20 cellular contexts compared by ENCODE assay signal in the genomic region with DNA sequence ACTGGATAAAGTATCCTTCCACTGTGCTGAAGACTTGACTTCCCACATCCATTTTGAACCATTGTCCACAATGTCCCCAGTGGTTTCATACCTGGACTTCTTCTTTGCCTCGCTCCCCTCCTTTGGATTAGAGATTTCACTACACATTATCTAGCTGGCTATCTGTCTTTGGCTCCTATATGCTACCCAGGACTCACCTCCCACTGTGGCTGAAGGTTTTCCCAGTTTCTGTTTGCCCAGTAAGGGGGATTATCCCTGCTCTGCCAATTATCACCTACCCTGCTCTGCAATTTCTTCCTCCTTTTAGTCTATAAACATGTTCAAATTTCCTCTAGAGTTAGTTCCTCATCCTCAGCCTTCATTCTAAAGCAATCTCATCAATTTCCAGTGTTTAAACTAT. TPM values are rescaled to one million over a fixed set of nuclear protein-coding genes. Genes with fewer than 3 reads are reported as not detected.
A peak's percentile ranks its signal among the peaks of the same experiment; 100 is the strongest.
DNase-seq lines count a peak whose midpoint lies in the region; ATAC-seq and TF ChIP-seq lines count a peak whose summit lies in the region.
"Had no signal": no experiment of that assay in that cellular context is flagged by ENCODE, and none has a peak within 500 bp of the region (broad histone marks: within the 10 kb centered on the region; RNA-seq: fewer than 3 reads in every experiment).

No MANE protein-coding gene starts in this region.

- H3K9me3 ChIP-seq in neutrophil (no peaks in the 10 kb centered on the region), tibial artery (no peaks in the 10 kb centered on the region)

- H3K4me1 ChIP-seq in KMS-11 (ENCODE audit: low read depth, poor library complexity, severe bottlenecking) (peaks cover 58% of the 10 kb centered on the region), neutrophil (ENCODE audit: control insufficient read depth in 1 of 2, insufficient read depth in 1 of 2, low read depth in 1 of 2, low read length in 1 of 2) (peaks cover 0 to 5% of the 10 kb centered on the region in 2 experiments), tibial artery (peaks cover 0 to 8% (median 2%) of the 10 kb centered on the region in 4 donors)

- no peaks in the 10 kb centered on the region for H4K20me1 ChIP-seq in KMS-11 (ENCODE audit: insufficient read depth)

- TF ChIP-seq CTCF in KMS-11 (conservative IDR thresholded peaks at IDR 0.05; ENCODE audit: low read depth, low read length) (no peak), neutrophil (IDR thresholded peaks at IDR 0.05) (no peak), tibial artery (IDR thresholded peaks at IDR 0.05) (no peak)

- H3K4me2 ChIP-seq in KMS-11: peak overlapping the region; percentile 72

- H3K4me3 Mint-ChIP-seq in activated T-cell treated with anti-CD3 and anti-CD28 coated beads, Interleukin-2, amount 50 U/mL, for 72 hours: no peak overlapping the region
- H3K4me3 Mint-ChIP-seq in effector memory CD8-positive, alpha-beta T cell: no peak overlapping the region
- H3K4me3 Mint-ChIP-seq: HFFc6 had no signal

- H3K27ac ChIP-seq in KMS-11 (peak overlapping the region; percentile 28; the same call in 1 of the 2 replicates), neutrophil (peak overlapping the region; percentile 15), tibial artery (no peak overlapping the region)
- H3K27ac ChIP-seq: C4-2B, HL-60 had no signal

- H3K27me3 ChIP-seq in KMS-11 (ENCODE audit: insufficient read depth, low read depth) (no peaks in the 10 kb centered on the region), neutrophil (no peaks in the 10 kb centered on the region), tibial artery (no peaks in the 10 kb centered on the region)

- H3K27ac Mint-ChIP-seq in activated T-cell treated with anti-CD3 and anti-CD28 coated beads, Interleukin-2, amount 50 U/mL, for 72 hours: peak overlapping the region; percentile 34
- peak overlapping the region; percentile 6 to 78 for H3K27ac Mint-ChIP-seq in effector memory CD8-positive, alpha-beta T cell
- H3K27ac Mint-ChIP-seq: HFFc6 had no signal

- no peaks in the 10 kb centered on the region for H3K9me3 Mint-ChIP-seq in activated T-cell treated with anti-CD3 and anti-CD28 coated beads, Interleukin-2, amount 50 U/mL, for 72 hours
- H3K9me3 Mint-ChIP-seq in effector memory CD8-positive, alpha-beta T cell: no peaks in the 10 kb centered on the region
- H3K9me3 Mint-ChIP-seq: HFFc6 had no signal

- DNase-seq in activated T-cell treated with anti-CD3 and anti-CD28 coated beads, Interleukin-2, amount 50 U/mL, for 72 hours: no peak
- no peak for DNase-seq in activated T-cell treated with anti-CD3 and anti-CD28 coated beads, Interleukin-2, amount 50 U/mL, for 48 hours
- DNase-seq in effector memory CD8-positive, alpha-beta T cell: no peak
- DNase-seq in tibial artery: no peak
- no peak for DNase-seq in cerebellar cortex (ENCODE audit: low spot score)
- DNase-seq: DND-41, GDM1, GOT3, HFFc6, KG1, NCI-H1105 treated with DMSO at 0.1 percent for 48 hours, NCI-H1930, NCI-H2171 treated with DMSO at 0.1 percent for 48 hours, NCI-H510A treated with DMSO at 0.1 percent for 48 hours, SHP77 treated with DMSO at 0.1 percent for 48 hours had no signal

- no peaks in the 10 kb centered on the region for H3K27me3 Mint-ChIP-seq in activated T-cell treated with anti-CD3 and anti-CD28 coated beads, Interleukin-2, amount 50 U/mL, for 72 hours (ENCODE audit: low read depth)
- H3K27me3 Mint-ChIP-seq in effector memory CD8-positive, alpha-beta T cell: no peaks in the 10 kb centered on the region

- peaks cover 10 to 22% of the 10 kb centered on the region in 2 donors for H3K36me3 Mint-ChIP-seq in activated T-cell treated with anti-CD3 and anti-CD28 coated beads, Interleukin-2, amount 50 U/mL, for 72 hours (ENCODE audit: insufficient read depth in 2 of 2)
- H3K36me3 Mint-ChIP-seq in effector memory CD8-positive, alpha-beta T cell (ENCODE audit: insufficient read depth): peaks cover 65% of the 10 kb centered on the region

- intact Hi-C loops in tibial artery (cut with DNase I; ENCODE audit: low total_unique reads): no loop called here

- H3K4me1 Mint-ChIP-seq in activated T-cell treated with anti-CD3 and anti-CD28 coated beads, Interleukin-2, amount 50 U/mL, for 72 hours (ENCODE audit: low read depth): peaks cover 6% of the 10 kb centered on the region
- peaks cover 5 to 15% of the 10 kb centered on the region in 2 donors for H3K4me1 Mint-ChIP-seq in effector memory CD8-positive, alpha-beta T cell (ENCODE audit: low read depth in 2 of 2)

- no peak for ATAC-seq in activated T-cell treated with anti-CD3 and anti-CD28 coated beads, Interleukin-2, amount 50 U/mL, for 72 hours (replicated peaks in 1 of 2)
- no peak for ATAC-seq in effector memory CD8-positive, alpha-beta T cell (replicated peaks)
- no peak for ATAC-seq in HG03196 (IDR thresholded peaks at IDR 0.05; ENCODE audit: unreplicated experiment)

- no peak overlapping the region for H2AFZ ChIP-seq in KMS-11 (ENCODE audit: low read depth)

- peaks cover 10% of the 10 kb centered on the region; the same call in 1 of the 2 replicates for H3K79me2 ChIP-seq in KMS-11 (ENCODE audit: insufficient read depth, low read depth)

- 0 out of 2 replicates have a peak, but pooled peaks cover 4% of the 10 kb centered on the region for H3K36me3 ChIP-seq in KMS-11 (ENCODE audit: insufficient read depth)
- peaks cover 61% of the 10 kb centered on the region for H3K36me3 ChIP-seq in neutrophil
- H3K36me3 ChIP-seq in tibial artery: peaks cover 55 to 69% (median 62%) of the 10 kb centered on the region in 3 donors

- H3K4me3 ChIP-seq in KMS-11 (IDR thresholded peaks at IDR 0.05; ENCODE audit: insufficient read depth, low read depth, low read length) (no peak overlapping the region), neutrophil (ENCODE audit: low read depth in 1 of 2, low read length in 1 of 2) (no peak overlapping the region), tibial artery (no peak overlapping the region)

- H3K9ac ChIP-seq in KMS-11: no peak overlapping the region

RNA-seq across cellular contexts. Expression of a gene that starts 9.1 kb away (rescaled TPM):
- total RNA-seq in activated T-cell treated with anti-CD3 and anti-CD28 coated beads, Interleukin-2, amount 50 U/mL, for 72 hours: 10 to 100 TPM; 72.2 to 90.2 TPM

RNA-seq across cellular contexts. Expression of a gene that starts 9.5 kb away (rescaled TPM):
- total RNA-seq in activated T-cell treated with anti-CD3 and anti-CD28 coated beads, Interleukin-2, amount 50 U/mL, for 72 hours: 1,000 to 10,000 TPM; 1,092 to 1,125 TPM

Comparison
In these comparisons a context has a peak if more than half of its experiments do, and no peak if none do; other contexts are left out.
1. H3K27ac ChIP-seq: peak in KMS-11 (single experiment) and neutrophil (single experiment); none in tibial artery (0 of 2).